ENCODE assay signal across 7 cellular contexts in the genomic region with DNA sequence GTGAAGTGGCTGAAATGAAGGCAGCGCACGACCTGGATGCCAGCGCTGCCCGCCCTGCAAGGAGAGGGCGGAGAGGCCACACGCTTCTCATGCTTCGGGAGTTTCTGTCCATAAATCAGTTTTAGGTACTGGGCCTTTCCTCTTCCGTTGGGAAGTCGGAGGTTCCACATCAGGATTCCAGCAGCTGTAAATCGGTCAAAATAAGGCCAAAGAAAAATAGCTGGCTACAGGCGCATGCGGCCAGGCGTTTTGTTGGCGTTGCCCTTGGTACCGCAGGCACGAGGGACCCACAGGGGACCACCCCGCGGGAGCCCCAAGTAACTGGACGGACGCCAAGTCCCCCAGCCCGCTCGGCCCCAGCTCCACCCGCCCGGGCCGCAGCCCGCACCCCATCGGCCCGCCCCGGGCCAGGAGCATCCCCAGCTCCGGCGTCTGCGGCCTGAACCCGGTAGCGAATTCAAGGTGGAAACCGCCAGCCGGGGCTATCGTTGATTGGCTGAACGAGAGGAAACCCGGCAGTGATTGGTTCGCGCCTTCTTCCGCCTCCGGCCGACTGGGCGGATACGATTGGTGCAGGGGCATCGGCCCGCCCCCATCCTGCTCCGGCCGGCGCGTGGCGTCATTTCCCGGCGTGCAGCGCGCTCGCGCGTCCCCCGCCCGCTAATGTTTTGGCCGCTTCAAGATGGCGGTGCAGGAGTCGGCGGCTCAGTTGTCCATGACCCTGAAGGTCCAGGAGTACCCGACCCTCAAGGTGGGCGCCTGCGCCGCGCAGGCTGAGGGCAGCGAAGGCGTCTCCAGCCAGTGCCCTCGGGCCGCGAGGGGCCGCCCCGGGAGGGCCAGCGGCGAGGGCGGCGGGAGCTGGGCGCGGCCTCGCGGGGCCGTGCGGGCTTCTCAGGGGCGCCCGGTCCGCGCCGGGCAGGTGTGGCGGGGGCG. TPM values are rescaled to one million over a fixed set of nuclear protein-coding genes. Genes with fewer than 3 reads are reported as not detected.
A peak's percentile ranks its signal among the peaks of the same experiment; 100 is the strongest.
DNase-seq lines count a peak whose midpoint lies in the region; ATAC-seq and TF ChIP-seq lines count a peak whose summit lies in the region.

A gene (plus strand): TSS at position 660 of the 933 bp plus-strand sequence. CDS start 23 bp downstream, at position 683.

- TF ChIP-seq CTCF in hepatocyte (IDR thresholded peaks at IDR 0.05; ENCODE audit: poor library complexity), result no peak

- no peaks in the 10 kb centered on the region for H3K27me3 ChIP-seq in hepatocyte

- H3K4me2 ChIP-seq in hepatocyte, result peak within 1 kb of the TSS; percentile 95

- peaks cover 51% of the 10 kb centered on the region for H3K79me2 ChIP-seq in hepatocyte

- H2AFZ ChIP-seq in hepatocyte, result peak within 1 kb of the TSS; percentile 47

- DNase-seq in NCI-H2081 (lab: John Stamatoyannopoulos, UW) (peak; percentile 97 to 99), T1000 (lab: John Stamatoyannopoulos, UW) (peak; percentile 96), astrocyte of the hippocampus (ENCODE audit: low read depth, low spot score) (peak; percentile 99), hepatocyte (ENCODE audit: low spot score) (peak; percentile 99), renal cortical epithelial cell (ENCODE audit: low read depth) (peak; percentile 88)

- H4K20me1 ChIP-seq in hepatocyte (ENCODE audit: insufficient read depth, poor library complexity, severe bottlenecking), result peaks cover 43% of the 10 kb centered on the region

- ATAC-seq in GM18508 (IDR thresholded peaks at IDR 0.05; ENCODE audit: insufficient read depth, unreplicated experiment) (peak; percentile 89), HG03025 (IDR thresholded peaks at IDR 0.05; ENCODE audit: low FRiP score, unreplicated experiment) (peak; percentile 94)

- WGBS in hepatocyte (ENCODE audit: low lambda C conversion rate, missing lambda C conversion rate), result 1% methylated on average over 61 of the region's 95 CpGs

- no peaks in the 10 kb centered on the region for H3K36me3 ChIP-seq in hepatocyte (replicated peaks; ENCODE audit: insufficient read depth, low read depth)

- H3K9me2 ChIP-seq in hepatocyte (replicated peaks; ENCODE audit: insufficient read depth), result no peaks in the 10 kb centered on the region

- H3K27ac ChIP-seq in hepatocyte, result peak within 1 kb of the TSS; percentile 87

- peak within 1 kb of the TSS; percentile 95 for H3K4me3 ChIP-seq in hepatocyte

- H3K9me3 ChIP-seq in hepatocyte (ENCODE audit: low read depth), result no peaks in the 10 kb centered on the region

- H3K4me1 ChIP-seq in hepatocyte (ENCODE audit: insufficient read depth), result peaks cover 19% of the 10 kb centered on the region

RNA-seq across cellular contexts. Expression of the gene that starts here (rescaled TPM):
- 63.8 and 66.6 TPM in 2 replicates for total RNA-seq in hepatocyte
- polyA plus RNA-seq in hepatocyte, result 69.6 and 73.2 TPM in 2 replicates
- total RNA-seq in renal cortical epithelial cell, result 90.5 and 139 TPM in 2 replicates

Comparison
In these comparisons a context has a peak if more than half of its experiments do, and no peak if none do; other contexts are left out.
1. Peak in every context shown above with its lines: DNase-seq, ATAC-seq, H3K4me3 ChIP-seq and H3K27ac ChIP-seq.